Comparison of ENCODE assay signal across 12 cellular contexts in the genomic region with DNA sequence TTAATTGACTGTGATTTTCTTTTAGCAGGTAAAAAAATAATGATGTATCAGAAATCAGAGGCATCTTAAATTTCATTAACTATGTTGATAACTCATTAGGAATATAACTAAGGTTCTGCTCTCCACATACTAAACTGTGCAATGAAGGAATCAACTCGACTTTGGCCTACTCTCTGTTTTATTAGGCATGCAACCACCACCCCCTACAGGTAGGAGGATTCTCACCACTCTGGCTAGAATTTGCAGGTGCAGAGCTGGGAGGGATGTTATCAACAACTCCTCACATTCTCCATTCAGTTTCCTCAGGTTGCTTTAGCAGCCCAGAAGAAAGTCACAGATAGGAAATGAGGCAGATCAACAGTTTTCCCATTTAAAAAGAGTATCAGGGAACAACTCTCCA.
DNase-seq lines count a peak whose midpoint lies in the region; ATAC-seq and TF ChIP-seq lines count a peak whose summit lies in the region.
"Had no signal": no experiment of that assay in that cellular context is flagged by ENCODE, and none has a peak within 500 bp of the region (broad histone marks: within the 10 kb centered on the region; RNA-seq: fewer than 3 reads in every experiment).

No MANE protein-coding gene starts in this region.

- no peak overlapping the region for H3K27ac ChIP-seq in AG04450 (ENCODE audit: low read depth, low read length)
- H3K27ac ChIP-seq: SJSA1 had no signal

- CTCF ChIA-PET in AG04450 (lab: Charles Lee): no interaction called here
- CTCF ChIA-PET in HEK293T (lab: Yijun Ruan, JAX): interaction anchor here (0.6 to 0.7 kb wide), 2 partner anchors 213 to 527 kb away, joined by 3 to 6 read pairs; no protein-coding TSS in a partner anchor
- CTCF ChIA-PET in activated naive CD4-positive, alpha-beta T cell treated with anti-CD3 and anti-CD28 coated beads, Interleukin-2, amount 10 ng/mL, durations not matched to agents 7 days and 5 days (lab: Charles Lee): no interaction called here

- no peaks in the 10 kb centered on the region for H3K9me3 Mint-ChIP-seq in activated naive CD4-positive, alpha-beta T cell treated with anti-CD3 and anti-CD28 coated beads, Interleukin-2, amount 10 ng/mL, durations not matched to agents 7 days and 5 days
- H3K9me3 Mint-ChIP-seq: memory B cell had no signal

- no peaks in the 10 kb centered on the region for H3K36me3 Mint-ChIP-seq in activated naive CD4-positive, alpha-beta T cell treated with anti-CD3 and anti-CD28 coated beads, Interleukin-2, amount 10 ng/mL, durations not matched to agents 7 days and 5 days
- H3K36me3 Mint-ChIP-seq: memory B cell had no signal

- ATAC-seq in left colon: no peak

- in situ Hi-C loops in GM13977 (cut with MboI; ENCODE audit: low pct_unique_long_range_greater_than_20kb, low sequenced_read_pairs, unreplicated experiment): no loop called here

- no peak overlapping the region for H3K4me3 Mint-ChIP-seq in activated naive CD4-positive, alpha-beta T cell treated with anti-CD3 and anti-CD28 coated beads, Interleukin-2, amount 10 ng/mL, durations not matched to agents 7 days and 5 days
- H3K4me3 Mint-ChIP-seq: memory B cell had no signal

- intact Hi-C loops in left colon (cut with DNase I, micrococcal nuclease): no loop called here

- H3K9me3 ChIP-seq in AG04450 (ENCODE audit: control insufficient read depth, insufficient read depth, low read length): no peaks in the 10 kb centered on the region
- H3K9me3 ChIP-seq: SJSA1 had no signal

- DNase-seq in AG04450 (ENCODE audit: low read depth, low spot score): no peak
- peak; percentile 14 for DNase-seq in HEK293T (ENCODE audit: extremely low spot score)
- peak; percentile 44 for DNase-seq in amniotic epithelial cell (ENCODE audit: low read depth)
- DNase-seq in left kidney (ENCODE audit: low read depth, low spot score): peak; percentile 21
- no peak for DNase-seq in left colon
- DNase-seq in activated CD8-positive, alpha-beta memory T cell treated with anti-CD3 and anti-CD28 coated beads, Interleukin-2, amount 50 U/mL, for 48 hours: no peak
- no peak for DNase-seq in activated naive CD4-positive, alpha-beta T cell treated with anti-CD3 and anti-CD28 coated beads, Interleukin-2, amount 10 ng/mL, durations not matched to agents 7 days and 5 days
- no peak for DNase-seq in GM13977 (ENCODE audit: low spot score)
- DNase-seq: activated CD8-positive, alpha-beta memory T cell treated with anti-CD3 and anti-CD28 coated beads, Interleukin-2, amount 50 U/mL, for 4 hours; effector CD8-positive, alpha-beta T cell had no signal

- TF ChIP-seq CTCF in AG04450 (IDR thresholded peaks at IDR 0.05; ENCODE audit: low read depth, low read length) (peak; percentile 28; the same call in 1 of the 2 replicates), GM13977 (IDR thresholded peaks at IDR 0.05; ENCODE audit: extremely low read depth, insufficient read depth, missing control alignments) (no peak)

- no peak overlapping the region for H3K27ac Mint-ChIP-seq in activated naive CD4-positive, alpha-beta T cell treated with anti-CD3 and anti-CD28 coated beads, Interleukin-2, amount 10 ng/mL, durations not matched to agents 7 days and 5 days
- H3K27ac Mint-ChIP-seq: memory B cell had no signal

- POLR2A ChIA-PET in AG04450 (lab: Yijun Ruan, JAX): no interaction called here
- POLR2A ChIA-PET in HEK293T (lab: Yijun Ruan, JAX): no interaction called here

- H3K4me1 Mint-ChIP-seq in activated naive CD4-positive, alpha-beta T cell treated with anti-CD3 and anti-CD28 coated beads, Interleukin-2, amount 10 ng/mL, durations not matched to agents 7 days and 5 days: no peaks in the 10 kb centered on the region
- H3K4me1 Mint-ChIP-seq: memory B cell had no signal

- no peak overlapping the region for H3K4me3 ChIP-seq in AG04450 (ENCODE audit: low read depth, low read length)
- H3K4me3 ChIP-seq: SJSA1 had no signal

- H3K27me3 Mint-ChIP-seq in activated naive CD4-positive, alpha-beta T cell treated with anti-CD3 and anti-CD28 coated beads, Interleukin-2, amount 10 ng/mL, durations not matched to agents 7 days and 5 days: no peaks in the 10 kb centered on the region

- H3K27me3 ChIP-seq in AG04450 (ENCODE audit: control insufficient read depth, insufficient read depth, low read length): peaks cover 3% of the 10 kb centered on the region
- H3K27me3 ChIP-seq: SJSA1 had no signal

TF ChIP-seq in HEK293T, 16 proteins besides CTCF, POLR2A, EP300 and RAD21:
- no peak for TF ChIP-seq CTBP1 (IDR thresholded peaks at IDR 0.05; ENCODE audit: borderline replicate concordance)
- TF ChIP-seq, protein P1, sequence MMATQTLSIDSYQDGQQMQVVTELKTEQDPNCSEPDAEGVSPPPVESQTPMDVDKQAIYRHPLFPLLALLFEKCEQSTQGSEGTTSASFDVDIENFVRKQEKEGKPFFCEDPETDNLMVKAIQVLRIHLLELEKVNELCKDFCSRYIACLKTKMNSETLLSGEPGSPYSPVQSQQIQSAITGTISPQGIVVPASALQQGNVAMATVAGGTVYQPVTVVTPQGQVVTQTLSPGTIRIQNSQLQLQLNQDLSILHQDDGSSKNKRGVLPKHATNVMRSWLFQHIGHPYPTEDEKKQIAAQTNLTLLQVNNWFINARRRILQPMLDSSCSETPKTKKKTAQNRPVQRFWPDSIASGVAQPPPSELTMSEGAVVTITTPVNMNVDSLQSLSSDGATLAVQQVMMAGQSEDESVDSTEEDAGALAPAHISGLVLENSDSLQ (IDR thresholded peaks at IDR 0.05): no peak
- TF ChIP-seq NFRKB (IDR thresholded peaks at IDR 0.05): no peak
- no peak for TF ChIP-seq BHLHE40 (IDR thresholded peaks at IDR 0.05; ENCODE audit: borderline replicate concordance)
- no peak for TF ChIP-seq ARNT (IDR thresholded peaks at IDR 0.05)
- no peak for TF ChIP-seq TARDBP (IDR thresholded peaks at IDR 0.05)
- no peak for TF ChIP-seq LEF1 (IDR thresholded peaks at IDR 0.05; ENCODE audit: borderline replicate concordance)
- no peak for TF ChIP-seq SUZ12 (IDR thresholded peaks at IDR 0.05)

Comparison
In these comparisons a context has a peak if more than half of its experiments do, and no peak if none do; other contexts are left out.
1. DNase-seq: peak in HEK293T (single experiment), amniotic epithelial cell (single experiment) and left kidney (single experiment); none in AG04450 (single experiment), left colon (0 of 2), activated CD8-positive, alpha-beta memory T cell treated with anti-CD3 and anti-CD28 coated beads, Interleukin-2, amount 50 U/mL, for 48 hours (single experiment), activated naive CD4-positive, alpha-beta T cell treated with anti-CD3 and anti-CD28 coated beads, Interleukin-2, amount 10 ng/mL, durations not matched to agents 7 days and 5 days (single experiment) and GM13977 (single experiment).